In the genomic region with DNA sequence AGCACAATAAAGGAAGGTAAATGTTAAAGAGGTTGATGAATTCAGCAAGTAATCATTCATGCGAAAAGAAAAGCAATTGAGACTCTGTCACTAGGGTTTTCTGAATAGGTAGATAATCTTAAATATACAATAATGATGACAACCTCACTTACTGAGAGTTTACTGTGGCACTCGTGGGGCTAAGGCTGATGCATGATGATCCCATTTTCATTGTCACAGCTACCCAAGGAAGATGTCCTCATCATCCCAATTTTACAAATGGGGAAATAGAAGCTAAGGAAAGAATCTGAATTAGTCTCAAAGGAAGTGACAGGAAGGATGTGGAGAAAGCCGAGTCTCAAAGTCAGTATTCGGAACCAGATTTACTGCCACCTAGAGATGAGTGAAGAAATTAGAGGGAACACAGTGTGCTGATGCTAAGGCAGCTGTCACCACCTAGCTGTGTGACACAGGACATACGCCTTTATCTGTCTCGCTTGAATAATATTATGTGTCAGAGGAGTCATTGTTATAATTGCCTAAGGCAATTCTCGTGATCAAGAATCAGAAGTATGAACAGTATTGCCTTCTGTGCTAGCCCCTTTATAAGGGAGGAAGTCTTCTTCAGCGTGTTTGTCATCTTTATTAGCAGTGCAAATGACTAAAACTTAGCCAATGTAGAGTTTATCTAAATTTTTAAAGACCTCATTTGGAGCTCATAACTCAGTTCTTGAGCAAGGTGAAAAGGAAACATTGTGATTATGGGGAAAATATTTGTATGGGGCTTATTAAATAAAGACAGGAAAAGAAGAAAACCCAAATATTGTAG, we compare ENCODE assay signal across 8 cellular contexts.
DNase-seq lines count a peak whose midpoint lies in the region; FAIRE-seq and TF ChIP-seq lines count a peak whose summit lies in the region.

No MANE protein-coding gene starts in this region.

- peak overlapping the region; percentile 7 for H3K4me2 ChIP-seq in Karpas-422 (ENCODE audit: low read depth, low read length, poor library complexity, severe bottlenecking)

- H3K4me3 ChIP-seq in Karpas-422 (ENCODE audit: low read length) (no peak overlapping the region), cardiac muscle cell (no peak overlapping the region)

- H2AFZ ChIP-seq in Karpas-422 (ENCODE audit: low read length): no peak overlapping the region

- H3K27me3 ChIP-seq in Karpas-422 (ENCODE audit: low read length) (no peaks in the 10 kb centered on the region), cardiac muscle cell (no peaks in the 10 kb centered on the region)

- peaks cover 6% of the 10 kb centered on the region for H3K36me3 Mint-ChIP-seq in activated naive CD8-positive, alpha-beta T cell treated with anti-CD3 and anti-CD28 coated beads for 36 hours

- no peak for TF ChIP-seq POLR2A in H54 (IDR thresholded peaks at IDR 0.05; ENCODE audit: low read depth, low read length)

- peak; percentile 41 for DNase-seq in NCI-H187 treated with DMSO at 0.1 percent for 48 hours (lab: John Stamatoyannopoulos, UW)
- no peak for DNase-seq in NCI-H187 (lab: John Stamatoyannopoulos, UW)
- no peak for DNase-seq in H54 (ENCODE audit: insufficient read length, low spot score)
- DNase-seq in Karpas-422: peak; percentile 80
- DNase-seq in activated naive CD8-positive, alpha-beta T cell treated with anti-CD3 and anti-CD28 coated beads for 36 hours: peak; percentile 14
- DNase-seq in cardiac muscle cell (ENCODE audit: low read depth in 1 of 2, low spot score in 1 of 2): peak; percentile 62 to 63
- DNase-seq in pulmonary artery endothelial cell (ENCODE audit: low read depth, low spot score): peak; percentile 41

- no peaks in the 10 kb centered on the region for H3K9me2 ChIP-seq in Karpas-422 (replicated peaks; ENCODE audit: insufficient read depth, low read length)

- H3K4me1 ChIP-seq in Karpas-422 (ENCODE audit: low read length) (peaks cover 5% of the 10 kb centered on the region), cardiac muscle cell (ENCODE audit: low read depth) (peaks cover 26% of the 10 kb centered on the region)

- peaks cover 12% of the 10 kb centered on the region for H3K4me1 Mint-ChIP-seq in activated naive CD8-positive, alpha-beta T cell treated with anti-CD3 and anti-CD28 coated beads for 36 hours

- H3K27ac ChIP-seq in Karpas-422 (ENCODE audit: low read length) (no peak overlapping the region), cardiac muscle cell (no peak overlapping the region)

- no peaks in the 10 kb centered on the region for H3K36me3 ChIP-seq in Karpas-422 (ENCODE audit: insufficient read depth, low read length)
- H3K36me3 ChIP-seq in cardiac muscle cell: no peaks in the 10 kb centered on the region

- H4K20me1 ChIP-seq in Karpas-422 (ENCODE audit: insufficient read depth, low read depth, low read length): no peaks in the 10 kb centered on the region

- H3K9me3 Mint-ChIP-seq in activated naive CD8-positive, alpha-beta T cell treated with anti-CD3 and anti-CD28 coated beads for 36 hours: no peaks in the 10 kb centered on the region

- H3K9me3 ChIP-seq in Karpas-422 (ENCODE audit: low read length): no peaks in the 10 kb centered on the region
- H3K9me3 ChIP-seq in cardiac muscle cell (ENCODE audit: low read depth): no peaks in the 10 kb centered on the region

- H3K27me3 Mint-ChIP-seq in activated naive CD8-positive, alpha-beta T cell treated with anti-CD3 and anti-CD28 coated beads for 36 hours: no peaks in the 10 kb centered on the region

- no peak overlapping the region for H3K9ac ChIP-seq in Karpas-422 (ENCODE audit: low read length)

- no peaks in the 10 kb centered on the region for H3K79me2 ChIP-seq in Karpas-422 (ENCODE audit: low read length)

- peak; percentile 58 for TF ChIP-seq CTCF in cardiac muscle cell (IDR thresholded peaks at IDR 0.05; ENCODE audit: low read depth, low read length)

- no peak overlapping the region for H3K4me3 Mint-ChIP-seq in activated naive CD8-positive, alpha-beta T cell treated with anti-CD3 and anti-CD28 coated beads for 36 hours

- peak; percentile 94 for FAIRE-seq in H54 (lab: Jason Lieb, UNC)

- no peak overlapping the region for H3K27ac Mint-ChIP-seq in activated naive CD8-positive, alpha-beta T cell treated with anti-CD3 and anti-CD28 coated beads for 36 hours

TF ChIP-seq in PFSK-1, 5 proteins besides CTCF, POLR2A, EP300 and RAD21:
- TF ChIP-seq FOXP2 (optimal IDR thresholded peaks at IDR 0.05; ENCODE audit: borderline replicate concordance, extremely low read depth, extremely low read length, insufficient read depth): no peak
- 0 out of 2 replicates have a peak, but pooled peaks have one; percentile 23 for TF ChIP-seq TAF1 (IDR thresholded peaks at IDR 0.05; ENCODE audit: borderline replicate concordance, insufficient read depth, low read length)

Comparison
In these comparisons a context has a peak if more than half of its experiments do, and no peak if none do; other contexts are left out.
1. DNase-seq: peak in NCI-H187 treated with DMSO at 0.1 percent for 48 hours (single experiment), Karpas-422 (single experiment), activated naive CD8-positive, alpha-beta T cell treated with anti-CD3 and anti-CD28 coated beads for 36 hours (single experiment), cardiac muscle cell (2 of 2) and pulmonary artery endothelial cell (single experiment); none in NCI-H187 (0 of 2) and H54 (single experiment).